12 cellular contexts compared by ENCODE assay signal in the genomic region with DNA sequence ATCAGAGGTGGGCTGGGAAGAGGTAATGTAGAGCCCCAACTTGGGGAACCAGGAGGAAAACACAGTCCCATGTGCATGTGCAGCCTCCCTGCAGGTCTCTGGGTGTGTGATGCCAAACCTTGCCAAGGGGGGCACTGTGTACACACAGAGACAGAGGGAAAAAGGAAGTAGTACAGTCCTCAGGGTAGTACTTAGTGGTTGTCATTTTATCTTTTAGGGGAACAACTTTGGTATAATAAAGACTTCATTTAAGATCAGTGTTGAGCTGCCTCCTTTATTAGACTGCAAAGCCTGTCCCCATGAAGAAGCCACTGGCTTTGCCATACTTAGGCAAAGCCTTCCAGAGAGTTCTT.
A peak's percentile ranks its signal among the peaks of the same experiment; 100 is the strongest.
DNase-seq lines count a peak whose midpoint lies in the region; ATAC-seq, FAIRE-seq and TF ChIP-seq lines count a peak whose summit lies in the region.
"Had no signal": no experiment of that assay in that cellular context is flagged by ENCODE, and none has a peak within 500 bp of the region (broad histone marks: within the 10 kb centered on the region; RNA-seq: fewer than 3 reads in every experiment).

No MANE protein-coding gene starts in this region.

- peak in 7 of 12 donors; percentile 11 to 37 (median 24) for TF ChIP-seq CTCF in heart left ventricle (IDR thresholded peaks at IDR 0.05)

- TF ChIP-seq POLR2A in heart left ventricle (IDR thresholded peaks at IDR 0.05): no peak

- no peak overlapping the region for H3K27ac Mint-ChIP-seq in T-helper 17 cell

- H3K4me1 ChIP-seq in heart left ventricle: peaks cover 0 to 23% (median 14%) of the 10 kb centered on the region in 12 donors
- H3K4me1 ChIP-seq: pancreas had no signal

- H3K4me3 Mint-ChIP-seq in T-helper 17 cell: no peak overlapping the region

- H3K27me3 Mint-ChIP-seq in T-helper 17 cell: no peaks in the 10 kb centered on the region

- H3K36me3 ChIP-seq in heart left ventricle: no peaks in the 10 kb centered on the region
- H3K36me3 ChIP-seq: ascending aorta, pancreas, vagina had no signal

- no peaks in the 10 kb centered on the region for H3K36me3 Mint-ChIP-seq in T-helper 17 cell (ENCODE audit: low read depth)

- intact Hi-C loops in heart left ventricle (cut with DNase I): no loop called here

- DNase-seq in AG08395 (ENCODE audit: low spot score): peak; percentile 36
- peak; percentile 27 for DNase-seq in GM19239 (ENCODE audit: insufficient read length, low spot score)
- no peak for DNase-seq in T-helper 17 cell
- DNase-seq in heart left ventricle: no peak
- no peak for DNase-seq in NCI-H748 (lab: John Stamatoyannopoulos, UW; ENCODE audit: unreplicated experiment)
- DNase-seq: NCI-H526 treated with DMSO at 0.1 percent for 48 hours had no signal

- no peaks in the 10 kb centered on the region for H3K27me3 ChIP-seq in heart left ventricle
- H3K27me3 ChIP-seq: ascending aorta, pancreas, vagina had no signal

- no peak overlapping the region for H3K4me3 ChIP-seq in heart left ventricle
- H3K4me3 ChIP-seq: pancreas, vagina had no signal

- ATAC-seq in T-helper 17 cell: peak; percentile 45
- peak in 2 of 4 donors; percentile 29 to 42 for ATAC-seq in heart left ventricle
- ATAC-seq in GM21390 (IDR thresholded peaks at IDR 0.05; ENCODE audit: unreplicated experiment): no peak
- ATAC-seq in GM21423 (IDR thresholded peaks at IDR 0.05; ENCODE audit: unreplicated experiment): no peak
- no peak for ATAC-seq in GM18861 (IDR thresholded peaks at IDR 0.05; ENCODE audit: unreplicated experiment)

- H3K9me3 ChIP-seq in T-helper 17 cell (ENCODE audit: control insufficient read depth, low read length, poor library complexity, severe bottlenecking) (no peaks in the 10 kb centered on the region), heart left ventricle (no peaks in the 10 kb centered on the region)
- H3K9me3 ChIP-seq: ascending aorta, pancreas, vagina had no signal

- peak overlapping the region in 11 of 12 donors; percentile 40 to 89 (median 70) for H3K27ac ChIP-seq in heart left ventricle
- H3K27ac ChIP-seq: ascending aorta, pancreas, vagina had no signal

- H3K4me1 Mint-ChIP-seq in T-helper 17 cell: no peaks in the 10 kb centered on the region

- no peak for FAIRE-seq in GM19239 (lab: Jason Lieb, UNC)
- FAIRE-seq: pancreas had no signal

Comparison
In these comparisons a context has a peak if more than half of its experiments do, and no peak if none do; other contexts are left out.
1. DNase-seq: peak in AG08395 (single experiment) and GM19239 (single experiment); none in T-helper 17 cell (0 of 3), heart left ventricle (0 of 5) and NCI-H748 (single experiment).